9 cellular contexts compared by ENCODE assay signal in the genomic region with DNA sequence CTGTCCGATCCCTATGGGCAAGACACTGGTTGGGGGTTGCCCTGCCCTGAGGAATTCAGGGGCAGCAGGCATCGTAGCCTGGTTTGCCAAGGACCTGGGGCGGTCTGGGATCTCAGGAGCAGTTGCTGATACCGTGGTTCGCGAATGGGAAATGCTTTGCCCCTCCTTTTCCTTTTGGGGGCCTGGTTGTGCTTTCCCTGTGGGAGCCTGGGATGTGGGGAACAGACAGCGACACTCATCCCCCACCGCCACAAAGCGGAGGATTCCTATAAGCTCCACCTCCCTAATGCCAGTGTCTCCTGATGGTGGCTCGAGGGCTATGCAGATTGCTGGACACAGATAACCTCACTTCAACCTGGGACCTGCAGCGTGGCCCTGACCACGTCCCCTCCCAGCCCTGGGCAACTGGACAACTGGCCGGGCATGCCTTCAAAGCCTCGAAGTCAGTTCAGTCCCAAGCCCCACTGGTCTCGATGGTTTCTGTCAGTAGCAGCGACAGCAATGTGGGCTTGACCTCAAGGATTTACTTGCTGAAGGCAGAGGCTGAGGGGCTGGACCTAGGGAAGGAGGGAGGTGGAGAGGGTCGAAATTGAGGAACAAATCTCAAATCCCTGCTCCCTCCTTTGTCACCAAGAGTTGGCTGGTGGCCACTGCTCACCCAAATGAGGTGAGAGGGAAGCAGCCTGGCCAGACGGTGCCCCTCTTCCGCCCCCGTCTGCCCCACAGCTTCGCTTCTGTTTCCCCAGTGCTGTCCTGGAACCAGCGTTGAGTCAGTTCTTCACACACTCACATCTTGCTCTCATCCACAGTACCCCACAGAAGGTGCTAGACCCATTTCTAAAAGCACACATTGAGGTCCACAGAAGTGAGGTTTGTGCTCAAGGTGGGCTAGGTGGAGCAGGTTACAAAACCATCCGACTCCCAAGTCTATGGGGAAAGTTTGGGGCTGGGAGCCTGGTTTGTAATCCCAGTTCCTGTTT. TPM values are rescaled to one million over a fixed set of nuclear protein-coding genes. Genes with fewer than 3 reads are reported as not detected.
DNase-seq lines count a peak whose midpoint lies in the region; ATAC-seq, FAIRE-seq and TF ChIP-seq lines count a peak whose summit lies in the region.
"Had no signal": no experiment of that assay in that cellular context is flagged by ENCODE, and none has a peak within 500 bp of the region (broad histone marks: within the 10 kb centered on the region; RNA-seq: fewer than 3 reads in every experiment).

No MANE protein-coding gene starts in this region.

- peak overlapping the region; percentile 98 for H3K27ac ChIP-seq in astrocyte (ENCODE audit: low read depth, low read length)
- H3K27ac ChIP-seq in right lobe of liver = peak overlapping the region; percentile 98
- H3K27ac ChIP-seq in thoracic aorta = peak overlapping the region; percentile 93 to 99

- H3K4me2 ChIP-seq in astrocyte (ENCODE audit: low read length) = peak overlapping the region; percentile 96

- H3K4me3 ChIP-seq in astrocyte (ENCODE audit: insufficient read depth, low read depth, low read length) = peak overlapping the region; percentile 97
- H3K4me3 ChIP-seq in right lobe of liver = peak overlapping the region; percentile 67 to 88 (median 85)
- peak overlapping the region; percentile 79 for H3K4me3 ChIP-seq in thoracic aorta

- TF ChIP-seq CTCF in astrocyte (IDR thresholded peaks at IDR 0.05; ENCODE audit: insufficient read depth, low read depth, low read length) = no peak
- TF ChIP-seq CTCF in right lobe of liver (IDR thresholded peaks at IDR 0.05) = no peak
- no peak for TF ChIP-seq CTCF in thoracic aorta (IDR thresholded peaks at IDR 0.05)

- H3K79me2 ChIP-seq in astrocyte (ENCODE audit: insufficient read depth, low read length) = peaks cover 34% of the 10 kb centered on the region

- H3K9me3 ChIP-seq in astrocyte (ENCODE audit: insufficient read depth, low read depth, low read length) (no peaks in the 10 kb centered on the region), right lobe of liver (no peaks in the 10 kb centered on the region), thoracic aorta (no peaks in the 10 kb centered on the region)

- H3K27me3 ChIP-seq in astrocyte (ENCODE audit: insufficient read depth, low read length) (no peaks in the 10 kb centered on the region), right lobe of liver (no peaks in the 10 kb centered on the region), thoracic aorta (replicated peaks; ENCODE audit: insufficient read depth) (no peaks in the 10 kb centered on the region)

- no peaks in the 10 kb centered on the region for H3K27me3 Mint-ChIP-seq in activated T-cell treated with anti-CD3 and anti-CD28 coated beads, Interleukin-2, amount 50 U/mL, for 24 hours
- peaks cover 2% of the 10 kb centered on the region for H3K27me3 Mint-ChIP-seq in astrocyte (ENCODE audit: low read depth, unreplicated experiment)

- ATAC-seq in right lobe of liver (peak; percentile 6 to 16 (median 11)), thoracic aorta (ENCODE audit: insufficient number of reproducible peaks, low FRiP score, low read depth) (no peak)

- WGBS in right lobe of liver (ENCODE audit: insufficient coverage, low coverage, low lambda C conversion rate, missing lambda C conversion rate) = 13% methylated on average over 12 of the region's 23 CpGs

- peaks cover 33% of the 10 kb centered on the region for H4K20me1 ChIP-seq in astrocyte (ENCODE audit: insufficient read depth, low read length)

- peaks cover 24% of the 10 kb centered on the region for H3K4me1 Mint-ChIP-seq in activated T-cell treated with anti-CD3 and anti-CD28 coated beads, Interleukin-2, amount 50 U/mL, for 24 hours (ENCODE audit: low read depth)
- H3K4me1 Mint-ChIP-seq in astrocyte (ENCODE audit: low read depth, unreplicated experiment) = peaks cover 18% of the 10 kb centered on the region

- H3K36me3 ChIP-seq in astrocyte (ENCODE audit: insufficient read depth, low read length) (no peaks in the 10 kb centered on the region), right lobe of liver (peaks cover 0 to 13% (median 7%) of the 10 kb centered on the region in 4 donors), thoracic aorta (peaks cover 15% of the 10 kb centered on the region)

- peaks cover 28% of the 10 kb centered on the region for H3K36me3 Mint-ChIP-seq in activated T-cell treated with anti-CD3 and anti-CD28 coated beads, Interleukin-2, amount 50 U/mL, for 24 hours (ENCODE audit: low read depth)
- peaks cover 8% of the 10 kb centered on the region for H3K36me3 Mint-ChIP-seq in astrocyte (ENCODE audit: low read depth, unreplicated experiment)

- peak; percentile 53 for TF ChIP-seq POLR2A in right lobe of liver (IDR thresholded peaks at IDR 0.05)

- no peak overlapping the region for H2AFZ ChIP-seq in astrocyte (ENCODE audit: low read depth, low read length)

- peak overlapping the region; percentile 98 for H3K27ac Mint-ChIP-seq in activated T-cell treated with anti-CD3 and anti-CD28 coated beads, Interleukin-2, amount 50 U/mL, for 24 hours
- peak overlapping the region; percentile 100 for H3K27ac Mint-ChIP-seq in astrocyte (ENCODE audit: unreplicated experiment)

- intact Hi-C loops in right lobe of liver (cut with DNase I) = loop anchor here (5.0 kb wide), 3 partner anchors 113 to 383 kb away; no protein-coding TSS in a partner anchor

- FAIRE-seq in astrocyte (lab: Jason Lieb, UNC) = no peak

- peak overlapping the region; percentile 96 for H3K9ac ChIP-seq in astrocyte (ENCODE audit: low read length)

- no peak for DNase-seq in activated T-cell treated with anti-CD3 and anti-CD28 coated beads, Interleukin-2, amount 50 U/mL, for 24 hours
- DNase-seq in activated T-cell treated with anti-CD3 and anti-CD28 coated beads, Interleukin-2, amount 50 U/mL, for 1 hour = no peak
- no peak for DNase-seq in astrocyte (ENCODE audit: low read depth)
- peak; percentile 76 to 88 (median 76) for DNase-seq in right lobe of liver
- no peak for DNase-seq in thoracic aorta (ENCODE audit: low spot score)
- no peak for DNase-seq in NCI-H748 treated with DMSO at 0.1 percent for 48 hours (lab: John Stamatoyannopoulos, UW)
- no peak for DNase-seq in DMS53 (lab: John Stamatoyannopoulos, UW)
- no peak for DNase-seq in NCI-H1092 treated with DMSO at 0.1 percent for 48 hours (lab: John Stamatoyannopoulos, UW)
- DNase-seq: NCI-H1105 treated with DMSO at 0.1 percent for 48 hours had no signal

- peaks cover 19% of the 10 kb centered on the region for H3K4me1 ChIP-seq in astrocyte (ENCODE audit: insufficient read depth, low read length)
- peaks cover 0 to 8% (median 0%) of the 10 kb centered on the region in 4 donors for H3K4me1 ChIP-seq in right lobe of liver
- H3K4me1 ChIP-seq in thoracic aorta (ENCODE audit: control insufficient read depth in 1 of 2, low read depth in 2 of 2) = peaks cover 15 to 29% of the 10 kb centered on the region in 2 donors

- no peaks in the 10 kb centered on the region for H3K9me3 Mint-ChIP-seq in activated T-cell treated with anti-CD3 and anti-CD28 coated beads, Interleukin-2, amount 50 U/mL, for 24 hours
- H3K9me3 Mint-ChIP-seq in astrocyte (ENCODE audit: unreplicated experiment) = no peaks in the 10 kb centered on the region

- peak overlapping the region; percentile 93 for H3K4me3 Mint-ChIP-seq in activated T-cell treated with anti-CD3 and anti-CD28 coated beads, Interleukin-2, amount 50 U/mL, for 24 hours
- H3K4me3 Mint-ChIP-seq in astrocyte (ENCODE audit: unreplicated experiment) = peak overlapping the region; percentile 98

RNA-seq across cellular contexts. Expression of gene CEBPB, which starts 3.5 kb away (rescaled TPM):
- total RNA-seq in astrocyte = 33.8 and 34.6 TPM in 2 replicates
- 100 to 1,000 TPM; 130 to 182 (median 152) TPM for total RNA-seq in right lobe of liver
- total RNA-seq in thoracic aorta = 100 to 1,000 TPM; 113 to 255 TPM

RNA-seq across cellular contexts. Expression of gene PEDS1, which starts 40.6 kb away (rescaled TPM):
- total RNA-seq in astrocyte = 41.6 and 44.1 TPM in 2 replicates
- total RNA-seq in right lobe of liver = 10 to 100 TPM in 5 of 6 experiments, 1 to 10 TPM in 1; 6.9 to 25.3 (median 13.7) TPM
- total RNA-seq in thoracic aorta = 10 to 100 TPM; 21.2 to 34.3 TPM

Comparison
In these comparisons a context has a peak if more than half of its experiments do, and no peak if none do; other contexts are left out.
1. DNase-seq: peak in right lobe of liver (3 of 3); none in activated T-cell treated with anti-CD3 and anti-CD28 coated beads, Interleukin-2, amount 50 U/mL, for 24 hours (single experiment), activated T-cell treated with anti-CD3 and anti-CD28 coated beads, Interleukin-2, amount 50 U/mL, for 1 hour (single experiment), astrocyte (single experiment), thoracic aorta (single experiment), NCI-H748 treated with DMSO at 0.1 percent for 48 hours (single experiment), DMS53 (single experiment) and NCI-H1092 treated with DMSO at 0.1 percent for 48 hours (single experiment).
2. Peak in every context shown above with its lines, with median percentiles within 50 percentile points of each other: H3K27ac ChIP-seq and H3K4me3 ChIP-seq.